9 cellular contexts compared by ENCODE assay signal in the genomic region with DNA sequence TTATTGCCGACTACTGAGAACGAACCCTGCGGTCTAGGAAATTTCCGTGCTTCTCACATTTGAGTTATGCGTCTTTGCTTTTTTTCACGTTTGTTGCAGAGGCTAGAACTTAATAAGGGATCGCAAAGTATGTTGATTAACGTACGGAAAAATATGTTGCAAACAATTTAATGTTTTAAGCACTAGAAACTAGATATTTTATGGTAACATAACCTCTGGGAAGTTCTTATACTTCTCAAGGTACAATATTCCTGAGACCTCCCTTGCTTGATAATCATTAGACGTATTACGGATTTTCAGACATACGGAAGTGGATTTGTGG. TPM values are rescaled to one million over a fixed set of nuclear protein-coding genes. Genes with fewer than 3 reads are reported as not detected.
DNase-seq lines count a peak whose midpoint lies in the region; ATAC-seq and TF ChIP-seq lines count a peak whose summit lies in the region.
"Had no signal": no experiment of that assay in that cellular context is flagged by ENCODE, and none has a peak within 500 bp of the region (broad histone marks: within the 10 kb centered on the region; RNA-seq: fewer than 3 reads in every experiment).

No MANE protein-coding gene starts in this region.

- TF ChIP-seq CTCF in CD8-positive, alpha-beta T cell (IDR thresholded peaks at IDR 0.05): no peak
- TF ChIP-seq CTCF in esophagus muscularis mucosa (IDR thresholded peaks at IDR 0.05): no peak
- TF ChIP-seq CTCF in neutrophil (IDR thresholded peaks at IDR 0.05): no peak

- no peak for TF ChIP-seq POLR2A in esophagus muscularis mucosa (IDR thresholded peaks at IDR 0.05; ENCODE audit: low read depth)

- no peak overlapping the region for H3K9ac ChIP-seq in SK-N-MC (ENCODE audit: insufficient read length)

- no peaks in the 10 kb centered on the region for H3K9me3 ChIP-seq in CD8-positive, alpha-beta T cell (ENCODE audit: low read length)
- H3K9me3 ChIP-seq in SK-N-MC (ENCODE audit: low read depth, low read length) (no peaks in the 10 kb centered on the region), esophagus muscularis mucosa (no peaks in the 10 kb centered on the region), neutrophil (no peaks in the 10 kb centered on the region)

- no peaks in the 10 kb centered on the region for H3K36me3 ChIP-seq in CD8-positive, alpha-beta T cell (ENCODE audit: insufficient read depth, low read length)
- H3K36me3 ChIP-seq in SK-N-MC (ENCODE audit: insufficient read depth, low read length): no peaks in the 10 kb centered on the region
- no peaks in the 10 kb centered on the region for H3K36me3 ChIP-seq in esophagus muscularis mucosa
- H3K36me3 ChIP-seq in neutrophil: no peaks in the 10 kb centered on the region

- H3K36me3 Mint-ChIP-seq in CD8-positive, alpha-beta T cell: peaks cover 5% of the 10 kb centered on the region

- CTCF ChIA-PET in CD8-positive, alpha-beta T cell (lab: Charles Lee): interaction anchor here (1.0 to 1.6 kb wide), 3 partner anchors 124 to 149 kb away, joined by 3 to 8 read pairs (median 5); partner anchors contain the start of gene NDNF

- POLR2A ChIA-PET in CD8-positive, alpha-beta T cell (lab: Charles Lee): interaction anchor here (0.7 to 1.2 kb wide), 2 partner anchors 11 to 137 kb away, joined by 3 read pairs; no protein-coding TSS in a partner anchor

- H3K27me3 Mint-ChIP-seq in CD8-positive, alpha-beta T cell (ENCODE audit: low read depth): no peaks in the 10 kb centered on the region

- H3K4me3 ChIP-seq in CD8-positive, alpha-beta T cell (ENCODE audit: low read depth, low read length): peak overlapping the region; percentile 86
- H3K4me3 ChIP-seq in SK-N-MC: peak overlapping the region; percentile 87
- H3K4me3 ChIP-seq in esophagus muscularis mucosa: peak overlapping the region; percentile 72 to 85 (median 82)
- peak overlapping the region; percentile 53 to 58 for H3K4me3 ChIP-seq in neutrophil (ENCODE audit: low read depth in 1 of 2, low read length in 1 of 2)

- WGBS in esophagus muscularis mucosa: 14% methylated on average over 12 of the region's 12 CpGs

- TF ChIP-seq EP300 in esophagus muscularis mucosa (IDR thresholded peaks at IDR 0.05): no peak

- peak overlapping the region; percentile 89 for H3K4me3 Mint-ChIP-seq in CD8-positive, alpha-beta T cell

- ATAC-seq in CD8-positive, alpha-beta T cell: no peak
- ATAC-seq in HG02981 (IDR thresholded peaks at IDR 0.05; ENCODE audit: unreplicated experiment): no peak
- no peak for ATAC-seq in GM18502 (IDR thresholded peaks at IDR 0.05; ENCODE audit: poor library complexity, unreplicated experiment)

- peak overlapping the region; percentile 13 for H3K27ac ChIP-seq in CD8-positive, alpha-beta T cell (ENCODE audit: low read depth, low read length)
- no peak overlapping the region for H3K27ac ChIP-seq in SK-N-MC
- peak overlapping the region; percentile 91 to 96 (median 94) for H3K27ac ChIP-seq in esophagus muscularis mucosa (replicated peaks in 1 of 4)
- H3K27ac ChIP-seq in neutrophil: no peak overlapping the region

- peak overlapping the region; percentile 55 for H3K27ac Mint-ChIP-seq in CD8-positive, alpha-beta T cell

- no peaks in the 10 kb centered on the region for H3K9me3 Mint-ChIP-seq in CD8-positive, alpha-beta T cell

- DNase-seq in CD8-positive, alpha-beta T cell: no peak
- DNase-seq in SK-N-MC (ENCODE audit: low read depth, low spot score): no peak
- no peak for DNase-seq in esophagus muscularis mucosa (ENCODE audit: extremely low spot score)
- no peak for DNase-seq in NCI-H524 treated with DMSO at 0.1 percent for 48 hours (lab: John Stamatoyannopoulos, UW)
- DNase-seq in AG08396 (ENCODE audit: low spot score): no peak
- DNase-seq: SHP77 treated with DMSO at 0.1 percent for 48 hours had no signal

- H3K27me3 ChIP-seq in CD8-positive, alpha-beta T cell (ENCODE audit: insufficient read depth, low read length): no peaks in the 10 kb centered on the region
- no peaks in the 10 kb centered on the region for H3K27me3 ChIP-seq in esophagus muscularis mucosa
- peaks cover 61% of the 10 kb centered on the region for H3K27me3 ChIP-seq in neutrophil

- intact Hi-C loops in CD8-positive, alpha-beta T cell (cut with DNase I, micrococcal nuclease): loop anchor here (2.0 to 5.0 kb wide), 4 partner anchors 124 to 269 kb away; partner anchors contain the start of gene NDNF (in 1 of the 2)
- intact Hi-C loops in esophagus muscularis mucosa (cut with DNase I): loop anchor here (5.0 kb wide), 1 partner anchor 149 kb away; the partner anchor contains the start of gene NDNF

- H3K4me1 Mint-ChIP-seq in CD8-positive, alpha-beta T cell (ENCODE audit: low read depth): peaks cover 17% of the 10 kb centered on the region

- H3K4me1 ChIP-seq in CD8-positive, alpha-beta T cell (ENCODE audit: insufficient read depth, low read length): peaks cover 8% of the 10 kb centered on the region
- peaks cover 11 to 39% (median 30%) of the 10 kb centered on the region in 4 donors for H3K4me1 ChIP-seq in esophagus muscularis mucosa
- peaks cover 8 to 17% of the 10 kb centered on the region in 2 experiments for H3K4me1 ChIP-seq in neutrophil (ENCODE audit: control insufficient read depth in 1 of 2, insufficient read depth in 1 of 2, low read depth in 1 of 2, low read length in 1 of 2)

RNA-seq across cellular contexts. Expression of gene PRDM5, which starts 0.6 kb away (rescaled TPM):
- total RNA-seq in CD8-positive, alpha-beta T cell: 1 to 10 TPM in 1 of 2 experiments, under 1 TPM in 1; 0.92 to 1.1 TPM
- 10 to 100 TPM; 10.8 to 17.0 (median 15.4) TPM for total RNA-seq in esophagus muscularis mucosa

Comparison
In these comparisons a context has a peak if more than half of its experiments do, and no peak if none do; other contexts are left out.
1. H3K27ac ChIP-seq: peak in CD8-positive, alpha-beta T cell (single experiment) and esophagus muscularis mucosa (4 of 4); none in SK-N-MC (single experiment) and neutrophil (single experiment).
2. RNA of gene PRDM5, which starts 0.6 kb away (total RNA-seq): 10.8 to 17.0 TPM in esophagus muscularis mucosa; 0.92 to 1.1 TPM in CD8-positive, alpha-beta T cell; every median in the first group is over 4 times any median in the second.
3. Peak in every context shown above with its lines, with median percentiles within 50 percentile points of each other: H3K4me3 ChIP-seq.